Comparison of ENCODE assay signal across 30 cellular contexts in the genomic region with DNA sequence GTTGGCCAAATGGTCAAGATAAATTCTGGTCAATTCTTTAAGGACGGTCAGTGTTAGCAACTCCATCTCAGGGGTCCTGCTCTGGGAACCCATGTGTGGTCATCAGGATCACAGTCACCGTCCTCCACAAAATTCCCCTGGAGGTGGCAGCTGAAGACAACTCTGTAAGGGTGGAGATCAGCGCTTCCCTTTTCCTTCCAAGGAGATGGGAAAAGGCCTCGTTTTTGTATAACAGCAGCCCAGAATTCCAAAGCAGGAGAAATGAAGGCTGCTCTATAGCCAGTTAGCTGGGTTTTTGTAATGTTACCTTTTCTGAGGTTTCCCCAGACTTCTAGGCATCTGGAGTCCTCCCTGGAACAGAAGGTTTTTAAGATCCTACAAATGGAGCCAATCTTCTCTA.
"Had no signal": no experiment of that assay in that cellular context is flagged by ENCODE, and none has a peak within 500 bp of the region (broad histone marks: within the 10 kb centered on the region; RNA-seq: fewer than 3 reads in every experiment).

No MANE protein-coding gene starts in this region.

- H3K27me3 ChIP-seq: neutrophil, ovary, right lobe of liver, sigmoid colon, stomach, thyroid gland, tibial nerve, upper lobe of left lung, vagina had no signal

- H3K36me3 ChIP-seq: neutrophil, ovary, right lobe of liver, sigmoid colon, stomach, thoracic aorta, thyroid gland, tibial nerve, upper lobe of left lung, vagina had no signal

- H3K79me2 ChIP-seq: parathyroid adenoma had no signal

- H3K4me1 ChIP-seq: parathyroid adenoma, right lobe of liver, sigmoid colon, stomach, thyroid gland, tibial nerve, upper lobe of left lung, vagina had no signal

- H3K4me3 ChIP-seq: ovary, psoas muscle, right lobe of liver, sigmoid colon, stomach, thoracic aorta, thyroid gland, tibial nerve, upper lobe of left lung, vagina had no signal

- H3K9me3 Mint-ChIP-seq: natural killer cell treated with Interleukin-12 subunit alpha and Interleukin-12 subunit beta and Interleukin-15 and Interleukin-18, amount 100 ng/mL, for 72 hours; nephron progenitor cell; neural crest cell had no signal

- H3K36me3 Mint-ChIP-seq: naive thymus-derived CD8-positive, alpha-beta T cell; natural killer cell treated with Interleukin-12 subunit alpha and Interleukin-12 subunit beta and Interleukin-15 and Interleukin-18, amount 100 ng/mL, for 72 hours; stimulated activated effector memory CD8-positive, alpha-beta T cell treated with anti-CD3 and anti-CD28 coated beads, Interleukin-12 subunit alpha, Interleukin-12 subunit beta, amount 100 ng/mL, for 72 hours; stimulated activated naive B cell treated with anti-CD40 and anti-IgM and Interleukin-4, amounts not matched to agents 10 μg/mL and 1 μg/mL and 100 μg/mL, for 72 hours had no signal

- H3K9ac ChIP-seq: parathyroid adenoma had no signal

- H3K4me3 Mint-ChIP-seq: naive thymus-derived CD8-positive, alpha-beta T cell; natural killer cell treated with Interleukin-12 subunit alpha and Interleukin-12 subunit beta and Interleukin-15 and Interleukin-18, amount 100 ng/mL, for 72 hours; nephron progenitor cell; neural crest cell; stimulated activated effector memory CD8-positive, alpha-beta T cell treated with anti-CD3 and anti-CD28 coated beads, Interleukin-12 subunit alpha, Interleukin-12 subunit beta, amount 100 ng/mL, for 72 hours; stimulated activated naive B cell treated with anti-CD40 and anti-IgM and Interleukin-4, amounts not matched to agents 10 μg/mL and 1 μg/mL and 100 μg/mL, for 72 hours; stimulated activated naive CD8-positive, alpha-beta T cell treated with anti-CD3 and anti-CD28 coated beads, Interleukin-15, Interleukin-2, amounts not matched to agents 100 ng/mL and 50 ng/mL, for 24 hours had no signal

- H3K4me1 Mint-ChIP-seq: naive thymus-derived CD8-positive, alpha-beta T cell; stimulated activated effector memory CD8-positive, alpha-beta T cell treated with anti-CD3 and anti-CD28 coated beads, Interleukin-12 subunit alpha, Interleukin-12 subunit beta, amount 100 ng/mL, for 72 hours; stimulated activated naive B cell treated with anti-CD40 and anti-IgM and Interleukin-4, amounts not matched to agents 10 μg/mL and 1 μg/mL and 100 μg/mL, for 72 hours had no signal

- H3K9me3 ChIP-seq: neutrophil, ovary, psoas muscle, right lobe of liver, sigmoid colon, stomach, thoracic aorta, thyroid gland, tibial nerve, upper lobe of left lung, vagina had no signal

- H3K27ac Mint-ChIP-seq: naive thymus-derived CD8-positive, alpha-beta T cell; natural killer cell treated with Interleukin-12 subunit alpha and Interleukin-12 subunit beta and Interleukin-15 and Interleukin-18, amount 100 ng/mL, for 72 hours; nephron progenitor cell; progenitor cell of endocrine pancreas; stimulated activated effector memory CD8-positive, alpha-beta T cell treated with anti-CD3 and anti-CD28 coated beads, Interleukin-12 subunit alpha, Interleukin-12 subunit beta, amount 100 ng/mL, for 72 hours; stimulated activated naive B cell treated with anti-CD40 and anti-IgM and Interleukin-4, amounts not matched to agents 10 μg/mL and 1 μg/mL and 100 μg/mL, for 72 hours; stimulated activated naive CD8-positive, alpha-beta T cell treated with anti-CD3 and anti-CD28 coated beads, Interleukin-15, Interleukin-2, amounts not matched to agents 100 ng/mL and 50 ng/mL, for 24 hours had no signal

- DNase-seq: naive thymus-derived CD8-positive, alpha-beta T cell; nephron progenitor cell; nucleus accumbens; ovary; posterior cingulate gyrus; psoas muscle; right cardiac atrium; right lobe of liver; sigmoid colon; small intestine; stimulated activated CD4-positive, alpha-beta T cell treated with anti-CD3 and anti-CD28 coated beads, Interleukin-15, amount 100 ng/mL, for 24 hours; stimulated activated CD4-positive, alpha-beta T cell treated with anti-CD3 and anti-CD28 coated beads, Interleukin-2, amount 100 ng/mL, for 24 hours; stimulated activated CD4-positive, alpha-beta T cell treated with anti-CD3 and anti-CD28 coated beads, Interleukin-2, amount 100 ng/mL, for 48 hours; stimulated activated CD4-positive, alpha-beta T cell treated with anti-CD3 and anti-CD28 coated beads, Interleukin-4, amount 100 ng/mL, for 24 hours; stimulated activated naive B cell treated with anti-CD40 and anti-IgM and Interleukin-4, amounts not matched to agents 10 μg/mL and 1 μg/mL and 100 μg/mL, for 72 hours; stimulated activated naive CD4-positive, alpha-beta T cell treated with Interleukin-2 at 50 U/mL for 16 hours; stomach; thyroid gland; trophoblast cell; upper lobe of left lung had no signal

- H3K27ac ChIP-seq: neutrophil, ovary, parathyroid adenoma, psoas muscle, right lobe of liver, sigmoid colon, stomach, thoracic aorta, thyroid gland, tibial nerve, upper lobe of left lung, vagina had no signal

- H2AFZ ChIP-seq: parathyroid adenoma had no signal
